16 cellular contexts compared by ENCODE assay signal in the genomic region with DNA sequence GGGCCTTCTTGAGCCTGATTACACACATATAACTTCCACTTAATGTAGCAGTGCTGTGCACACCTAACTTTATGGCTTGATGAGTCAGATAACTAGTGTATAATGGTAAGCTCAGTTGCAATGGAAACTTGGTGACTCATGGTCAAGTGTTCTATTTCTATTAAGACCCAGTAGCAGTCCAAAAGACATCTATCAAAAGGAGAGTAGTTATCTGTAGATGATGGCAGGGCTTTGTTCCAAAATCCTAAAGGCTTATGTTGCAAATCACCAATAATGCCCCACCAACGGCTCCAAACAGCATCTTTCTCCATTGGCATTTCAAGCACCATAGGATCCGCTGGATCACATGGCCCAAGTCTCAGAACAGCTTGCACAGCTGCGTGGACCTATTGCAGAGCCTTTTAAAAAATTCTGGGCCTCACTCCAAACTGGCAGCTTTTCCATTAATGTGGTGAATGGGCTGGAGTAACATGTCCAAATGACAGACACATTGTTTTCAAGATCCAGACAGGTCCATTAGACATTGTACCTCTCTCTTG.
DNase-seq lines count a peak whose midpoint lies in the region; ATAC-seq and TF ChIP-seq lines count a peak whose summit lies in the region.
"Had no signal": no experiment of that assay in that cellular context is flagged by ENCODE, and none has a peak within 500 bp of the region (broad histone marks: within the 10 kb centered on the region; RNA-seq: fewer than 3 reads in every experiment).

No MANE protein-coding gene starts in this region.

- no peaks in the 10 kb centered on the region for H3K27me3 Mint-ChIP-seq in CD14-positive monocyte (ENCODE audit: low read depth in 3 of 3)

- peaks cover 0 to 10% (median 8%) of the 10 kb centered on the region in 7 donors for H3K9me3 Mint-ChIP-seq in CD14-positive monocyte
- H3K9me3 Mint-ChIP-seq: activated naive CD8-positive, alpha-beta T cell treated with anti-CD3 and anti-CD28 coated beads, Interleukin-2, amount 50 U/mL, for 24 hours; GM23338 had no signal

- no peak for DNase-seq in Right ventricle myocardium superior
- no peak for DNase-seq in left ventricle myocardium inferior
- DNase-seq in hepatic stellate cell (ENCODE audit: low spot score) = peak; percentile 19
- peak in 1 of 2 donors; percentile 51 for DNase-seq in aorta
- DNase-seq in NCI-H345 (lab: John Stamatoyannopoulos, UW) = no peak
- no peak for DNase-seq in CD14-positive monocyte (ENCODE audit: low spot score)
- DNase-seq in NOMO-1 treated with dmso at 0.1 percent for 144 hours (lab: John Stamatoyannopoulos, UW; ENCODE audit: unreplicated experiment) = no peak
- DNase-seq: activated naive CD8-positive, alpha-beta T cell treated with anti-CD3 and anti-CD28 coated beads, Interleukin-2, amount 50 U/mL, for 24 hours; esophagus squamous epithelium; NCI-H748 treated with DMSO at 0.1 percent for 48 hours; stimulated activated CD4-positive, alpha-beta T cell treated with anti-CD3 and anti-CD28 coated beads, Interleukin-4, amount 100 ng/mL, for 1 hour; upper lobe of left lung had no signal

- no peak overlapping the region for H3K4me3 ChIP-seq in left ventricle myocardium inferior
- H3K4me3 ChIP-seq in aorta (ENCODE audit: low read length in 2 of 2) = no peak overlapping the region
- H3K4me3 ChIP-seq: esophagus squamous epithelium, GM23338, upper lobe of left lung had no signal

- H3K36me3 ChIP-seq in left ventricle myocardium inferior (no peaks in the 10 kb centered on the region), aorta (ENCODE audit: control insufficient read depth in 1 of 2, insufficient read depth in 2 of 2, low read length in 1 of 2) (no peaks in the 10 kb centered on the region)
- H3K36me3 ChIP-seq: esophagus squamous epithelium, upper lobe of left lung had no signal

- no peaks in the 10 kb centered on the region for H3K36me3 Mint-ChIP-seq in CD14-positive monocyte
- H3K36me3 Mint-ChIP-seq: WTC11 had no signal

- intact Hi-C loops in Right ventricle myocardium superior (cut with DNase I) (no loop called here), left ventricle myocardium inferior (cut with micrococcal nuclease) (no loop called here), aorta (cut with DNase I) (no loop called here), CD14-positive monocyte (cut with micrococcal nuclease) (no loop called here)

- H3K27ac ChIP-seq in left ventricle myocardium inferior (replicated peaks) (no peak overlapping the region), aorta (ENCODE audit: low read depth in 1 of 2, low read length in 2 of 2) (no peak overlapping the region)
- H3K27ac ChIP-seq: esophagus squamous epithelium, HL-60, upper lobe of left lung had no signal

- ATAC-seq in Right ventricle myocardium superior (ENCODE audit: poor library complexity) (peak; percentile 85), SK-N-SH treated with all-trans-retinoic acid at 6 μM for 48 hours (peak; percentile 95), aorta (ENCODE audit: low FRiP score) (peak; percentile 57)
- ATAC-seq: activated naive CD8-positive, alpha-beta T cell treated with anti-CD3 and anti-CD28 coated beads, Interleukin-2, amount 50 U/mL, for 24 hours; GM23338; WTC11 had no signal

- TF ChIP-seq CTCF in left ventricle myocardium inferior (IDR thresholded peaks at IDR 0.05; ENCODE audit: borderline replicate concordance) (no peak), CD14-positive monocyte (IDR thresholded peaks at IDR 0.05) (no peak)

- no peaks in the 10 kb centered on the region for H3K4me1 ChIP-seq in left ventricle myocardium inferior
- no peaks in the 10 kb centered on the region for H3K4me1 ChIP-seq in aorta (ENCODE audit: control insufficient read depth in 1 of 2, insufficient read depth in 2 of 2, low read length in 2 of 2)
- H3K4me1 ChIP-seq: upper lobe of left lung had no signal

- no peak overlapping the region for H3K4me3 Mint-ChIP-seq in CD14-positive monocyte
- H3K4me3 Mint-ChIP-seq: activated naive CD8-positive, alpha-beta T cell treated with anti-CD3 and anti-CD28 coated beads, Interleukin-2, amount 50 U/mL, for 24 hours; GM23338; WTC11 had no signal

- no peaks in the 10 kb centered on the region for H3K4me1 Mint-ChIP-seq in CD14-positive monocyte
- H3K4me1 Mint-ChIP-seq: activated naive CD8-positive, alpha-beta T cell treated with anti-CD3 and anti-CD28 coated beads, Interleukin-2, amount 50 U/mL, for 24 hours had no signal

- no peaks in the 10 kb centered on the region for H3K9me3 ChIP-seq in left ventricle myocardium inferior (replicated peaks)
- H3K9me3 ChIP-seq in aorta (ENCODE audit: control insufficient read depth, low read length) = no peaks in the 10 kb centered on the region
- H3K9me3 ChIP-seq: esophagus squamous epithelium, upper lobe of left lung had no signal

- no peak overlapping the region for H3K27ac Mint-ChIP-seq in CD14-positive monocyte
- H3K27ac Mint-ChIP-seq: activated naive CD8-positive, alpha-beta T cell treated with anti-CD3 and anti-CD28 coated beads, Interleukin-2, amount 50 U/mL, for 24 hours; GM23338; WTC11 had no signal

- H3K27me3 ChIP-seq in left ventricle myocardium inferior (ENCODE audit: low read depth) = no peaks in the 10 kb centered on the region
- no peaks in the 10 kb centered on the region for H3K27me3 ChIP-seq in aorta (ENCODE audit: control insufficient read depth in 1 of 2, insufficient read depth in 2 of 2, low read length in 1 of 2)
- H3K27me3 ChIP-seq: upper lobe of left lung had no signal

- 57 to 58% methylated on average over 3 of the region's 3 CpGs for WGBS in aorta, 2 donors

TF ChIP-seq in SK-N-SH treated with all-trans-retinoic acid at 6 μM for 48 hours, 23 proteins besides CTCF, POLR2A, EP300 and RAD21:
- peak; percentile 68 for TF ChIP-seq ISL1 (CRISPR knock-in tag; IDR thresholded peaks at IDR 0.05)
- TF ChIP-seq, protein P1, sequence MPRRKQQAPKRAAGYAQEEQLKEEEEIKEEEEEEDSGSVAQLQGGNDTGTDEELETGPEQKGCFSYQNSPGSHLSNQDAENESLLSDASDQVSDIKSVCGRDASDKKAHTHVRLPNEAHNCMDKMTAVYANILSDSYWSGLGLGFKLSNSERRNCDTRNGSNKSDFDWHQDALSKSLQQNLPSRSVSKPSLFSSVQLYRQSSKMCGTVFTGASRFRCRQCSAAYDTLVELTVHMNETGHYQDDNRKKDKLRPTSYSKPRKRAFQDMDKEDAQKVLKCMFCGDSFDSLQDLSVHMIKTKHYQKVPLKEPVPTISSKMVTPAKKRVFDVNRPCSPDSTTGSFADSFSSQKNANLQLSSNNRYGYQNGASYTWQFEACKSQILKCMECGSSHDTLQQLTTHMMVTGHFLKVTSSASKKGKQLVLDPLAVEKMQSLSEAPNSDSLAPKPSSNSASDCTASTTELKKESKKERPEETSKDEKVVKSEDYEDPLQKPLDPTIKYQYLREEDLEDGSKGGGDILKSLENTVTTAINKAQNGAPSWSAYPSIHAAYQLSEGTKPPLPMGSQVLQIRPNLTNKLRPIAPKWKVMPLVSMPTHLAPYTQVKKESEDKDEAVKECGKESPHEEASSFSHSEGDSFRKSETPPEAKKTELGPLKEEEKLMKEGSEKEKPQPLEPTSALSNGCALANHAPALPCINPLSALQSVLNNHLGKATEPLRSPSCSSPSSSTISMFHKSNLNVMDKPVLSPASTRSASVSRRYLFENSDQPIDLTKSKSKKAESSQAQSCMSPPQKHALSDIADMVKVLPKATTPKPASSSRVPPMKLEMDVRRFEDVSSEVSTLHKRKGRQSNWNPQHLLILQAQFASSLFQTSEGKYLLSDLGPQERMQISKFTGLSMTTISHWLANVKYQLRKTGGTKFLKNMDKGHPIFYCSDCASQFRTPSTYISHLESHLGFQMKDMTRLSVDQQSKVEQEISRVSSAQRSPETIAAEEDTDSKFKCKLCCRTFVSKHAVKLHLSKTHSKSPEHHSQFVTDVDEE (CRISPR knock-in tag; IDR thresholded peaks at IDR 0.05) = no peak
- no peak for TF ChIP-seq GLIS3 (CRISPR knock-in tag; IDR thresholded peaks at IDR 0.05)
- TF ChIP-seq TOX (CRISPR knock-in tag; IDR thresholded peaks at IDR 0.05; ENCODE audit: borderline replicate concordance) = peak; percentile 65
- TF ChIP-seq ZFP3 (CRISPR knock-in tag; IDR thresholded peaks at IDR 0.05) = no peak
- TF ChIP-seq, protein P2, sequence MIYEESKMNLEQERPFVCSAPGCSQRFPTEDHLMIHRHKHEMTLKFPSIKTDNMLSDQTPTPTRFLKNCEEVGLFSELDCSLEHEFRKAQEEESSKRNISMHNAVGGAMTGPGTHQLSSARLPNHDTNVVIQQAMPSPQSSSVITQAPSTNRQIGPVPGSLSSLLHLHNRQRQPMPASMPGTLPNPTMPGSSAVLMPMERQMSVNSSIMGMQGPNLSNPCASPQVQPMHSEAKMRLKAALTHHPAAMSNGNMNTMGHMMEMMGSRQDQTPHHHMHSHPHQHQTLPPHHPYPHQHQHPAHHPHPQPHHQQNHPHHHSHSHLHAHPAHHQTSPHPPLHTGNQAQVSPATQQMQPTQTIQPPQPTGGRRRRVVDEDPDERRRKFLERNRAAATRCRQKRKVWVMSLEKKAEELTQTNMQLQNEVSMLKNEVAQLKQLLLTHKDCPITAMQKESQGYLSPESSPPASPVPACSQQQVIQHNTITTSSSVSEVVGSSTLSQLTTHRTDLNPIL (CRISPR knock-in tag; IDR thresholded peaks at IDR 0.05; ENCODE audit: low read depth) = no peak
- no peak for TF ChIP-seq SNAI2 (CRISPR knock-in tag; IDR thresholded peaks at IDR 0.05)
- TF ChIP-seq ZC3H10 (CRISPR knock-in tag; IDR thresholded peaks at IDR 0.05) = no peak
